Comparison of ENCODE assay signal across 4 cellular contexts in the genomic region with DNA sequence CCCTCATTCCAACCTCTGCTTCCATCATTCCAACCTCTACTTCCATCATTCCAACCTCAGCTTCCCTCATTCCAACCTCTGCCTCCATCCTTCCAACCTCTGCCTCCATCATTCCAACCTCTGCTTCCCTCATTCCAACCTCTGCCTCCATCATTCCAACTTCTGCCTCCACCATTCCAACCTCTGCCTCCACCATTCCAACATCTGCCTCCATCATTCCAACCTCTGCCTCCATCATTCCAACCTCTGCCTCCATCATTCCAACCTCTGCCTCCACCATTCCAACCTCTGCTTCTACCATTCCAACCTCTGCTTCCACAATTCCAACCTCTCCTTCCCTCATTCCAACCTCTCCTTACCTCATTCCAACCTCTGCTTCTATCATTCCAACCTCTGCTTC.
TF ChIP-seq lines count a peak whose summit lies in the region.

No MANE protein-coding gene starts in this region.

TF ChIP-seq in HepG2, 621 proteins besides CTCF, POLR2A, EP300 and RAD21:
- TF ChIP-seq BORCS8-MEF2B (CRISPR knock-in tag; IDR thresholded peaks at IDR 0.05) (no peak), ATM (IDR thresholded peaks at IDR 0.05; ENCODE audit: borderline replicate concordance) (no peak), NBN (conservative IDR thresholded peaks at IDR 0.05) (0 out of 2 replicates have a peak, but pooled peaks have one; percentile 11)
- TF ChIP-seq, protein P1, sequence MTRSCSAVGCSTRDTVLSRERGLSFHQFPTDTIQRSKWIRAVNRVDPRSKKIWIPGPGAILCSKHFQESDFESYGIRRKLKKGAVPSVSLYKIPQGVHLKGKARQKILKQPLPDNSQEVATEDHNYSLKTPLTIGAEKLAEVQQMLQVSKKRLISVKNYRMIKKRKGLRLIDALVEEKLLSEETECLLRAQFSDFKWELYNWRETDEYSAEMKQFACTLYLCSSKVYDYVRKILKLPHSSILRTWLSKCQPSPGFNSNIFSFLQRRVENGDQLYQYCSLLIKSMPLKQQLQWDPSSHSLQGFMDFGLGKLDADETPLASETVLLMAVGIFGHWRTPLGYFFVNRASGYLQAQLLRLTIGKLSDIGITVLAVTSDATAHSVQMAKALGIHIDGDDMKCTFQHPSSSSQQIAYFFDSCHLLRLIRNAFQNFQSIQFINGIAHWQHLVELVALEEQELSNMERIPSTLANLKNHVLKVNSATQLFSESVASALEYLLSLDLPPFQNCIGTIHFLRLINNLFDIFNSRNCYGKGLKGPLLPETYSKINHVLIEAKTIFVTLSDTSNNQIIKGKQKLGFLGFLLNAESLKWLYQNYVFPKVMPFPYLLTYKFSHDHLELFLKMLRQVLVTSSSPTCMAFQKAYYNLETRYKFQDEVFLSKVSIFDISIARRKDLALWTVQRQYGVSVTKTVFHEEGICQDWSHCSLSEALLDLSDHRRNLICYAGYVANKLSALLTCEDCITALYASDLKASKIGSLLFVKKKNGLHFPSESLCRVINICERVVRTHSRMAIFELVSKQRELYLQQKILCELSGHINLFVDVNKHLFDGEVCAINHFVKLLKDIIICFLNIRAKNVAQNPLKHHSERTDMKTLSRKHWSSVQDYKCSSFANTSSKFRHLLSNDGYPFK (CRISPR knock-in tag; IDR thresholded peaks at IDR 0.05; ENCODE audit: borderline replicate concordance), result no peak

TF ChIP-seq in HEK293, 187 proteins besides CTCF, POLR2A, EP300 and RAD21:
- TF ChIP-seq ZNF416 (tag by site-specific recombination; IDR thresholded peaks at IDR 0.05) (no peak), EGR2 (tag by site-specific recombination; IDR thresholded peaks at IDR 0.05; ENCODE audit: low read depth) (peak; percentile 56; the same call in 1 of the 2 replicates)

TF ChIP-seq in IMR-90, 13 proteins besides CTCF, POLR2A, EP300 and RAD21:
- TF ChIP-seq CHD1 (IDR thresholded peaks at IDR 0.05; ENCODE audit: low read depth, low read length) (no peak), FOS (IDR thresholded peaks at IDR 0.05; ENCODE audit: low read depth, low read length) (no peak), NFE2L2 (IDR thresholded peaks at IDR 0.05; ENCODE audit: low read depth, low read length) (no peak), RFX5 (IDR thresholded peaks at IDR 0.05; ENCODE audit: low read depth, low read length) (no peak)
- TF ChIP-seq, protein P2, sequence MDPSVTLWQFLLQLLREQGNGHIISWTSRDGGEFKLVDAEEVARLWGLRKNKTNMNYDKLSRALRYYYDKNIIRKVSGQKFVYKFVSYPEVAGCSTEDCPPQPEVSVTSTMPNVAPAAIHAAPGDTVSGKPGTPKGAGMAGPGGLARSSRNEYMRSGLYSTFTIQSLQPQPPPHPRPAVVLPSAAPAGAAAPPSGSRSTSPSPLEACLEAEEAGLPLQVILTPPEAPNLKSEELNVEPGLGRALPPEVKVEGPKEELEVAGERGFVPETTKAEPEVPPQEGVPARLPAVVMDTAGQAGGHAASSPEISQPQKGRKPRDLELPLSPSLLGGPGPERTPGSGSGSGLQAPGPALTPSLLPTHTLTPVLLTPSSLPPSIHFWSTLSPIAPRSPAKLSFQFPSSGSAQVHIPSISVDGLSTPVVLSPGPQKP (IDR thresholded peaks at IDR 0.05; ENCODE audit: borderline replicate concordance, low read depth, low read length), result no peak

TF ChIP-seq in K562, 482 proteins besides CTCF, POLR2A, EP300 and RAD21:
- TF ChIP-seq, protein P3, sequence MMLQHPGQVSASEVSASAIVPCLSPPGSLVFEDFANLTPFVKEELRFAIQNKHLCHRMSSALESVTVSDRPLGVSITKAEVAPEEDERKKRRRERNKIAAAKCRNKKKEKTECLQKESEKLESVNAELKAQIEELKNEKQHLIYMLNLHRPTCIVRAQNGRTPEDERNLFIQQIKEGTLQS (IDR thresholded peaks at IDR 0.05), result no peak
- TF ChIP-seq, protein P3 (CRISPR knock-in tag; conservative IDR thresholded peaks at IDR 0.05), result no peak
- TF ChIP-seq RCOR1 (IDR thresholded peaks at IDR 0.05; ENCODE audit: borderline replicate concordance in 1 of 2, low read depth in 2 of 2, low read length in 2 of 2) (no peak), MCM3 (IDR thresholded peaks at IDR 0.05) (0 out of 2 replicates have a peak, but pooled peaks have one; percentile 5), MCM7 (IDR thresholded peaks at IDR 0.05) (0 out of 4 replicates have a peak, but pooled peaks of 1 of the 2 experiments have one; percentile 39), PYGO2 (tag; IDR thresholded peaks at IDR 0.05) (no peak)
